1 cellular context compared by ENCODE assay signal in the genomic region with DNA sequence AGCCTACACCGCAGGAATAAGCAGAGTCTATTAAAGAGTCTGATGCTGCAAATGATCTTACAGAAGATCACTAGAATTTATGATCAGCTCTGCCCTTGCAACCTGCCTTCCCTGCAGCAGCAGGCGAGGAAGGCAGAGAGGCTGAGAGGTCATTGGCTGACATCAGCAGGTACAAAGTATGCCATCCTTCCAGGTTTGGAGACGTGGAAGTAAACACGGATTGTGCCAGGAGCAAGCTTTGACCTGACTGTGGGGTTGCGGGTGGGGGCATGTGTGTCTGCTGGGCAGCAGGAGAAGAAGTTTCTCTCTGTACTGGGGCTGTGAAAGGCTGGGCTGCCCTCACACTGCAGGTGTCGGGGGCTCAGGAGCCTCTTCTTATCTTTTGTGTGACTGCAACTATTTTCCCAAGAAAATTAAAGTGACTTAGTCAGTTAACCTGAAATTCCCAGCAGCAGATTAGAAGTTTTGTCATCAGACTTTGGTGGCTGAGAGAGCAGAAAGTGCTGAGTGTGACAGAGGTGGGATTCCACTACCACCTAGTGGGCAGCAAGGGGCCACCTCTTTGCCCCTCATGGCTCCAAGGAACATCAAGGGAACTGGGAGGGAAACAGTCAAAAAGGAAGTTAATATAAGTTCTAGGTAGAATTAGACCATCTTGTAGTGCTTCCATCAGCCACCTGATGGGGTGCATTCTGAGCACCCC.
A peak's percentile ranks its signal among the peaks of the same experiment; 100 is the strongest.
TF ChIP-seq lines count a peak whose summit lies in the region.

No MANE protein-coding gene starts in this region.

TF ChIP-seq in liver, 16 proteins besides CTCF, POLR2A, EP300 and RAD21 (continued from another document):
- TF ChIP-seq, protein P1, sequence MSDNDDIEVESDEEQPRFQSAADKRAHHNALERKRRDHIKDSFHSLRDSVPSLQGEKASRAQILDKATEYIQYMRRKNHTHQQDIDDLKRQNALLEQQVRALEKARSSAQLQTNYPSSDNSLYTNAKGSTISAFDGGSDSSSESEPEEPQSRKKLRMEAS (IDR thresholded peaks at IDR 0.05): peak; percentile 68
- no peak for TF ChIP-seq TAF1 (conservative IDR thresholded peaks at IDR 0.05)
- peak; percentile 71 to 88 for TF ChIP-seq JUND (IDR thresholded peaks at IDR 0.05)
- no peak for TF ChIP-seq GABPA (IDR thresholded peaks at IDR 0.05 in 1 of 2, conservative IDR thresholded peaks at IDR 0.05 in 1 of 2)
- peak in 1 of 2 donors; percentile 49 for TF ChIP-seq EGR1 (IDR thresholded peaks at IDR 0.05; ENCODE audit: low read depth in 2 of 2)
- TF ChIP-seq NR2F2 (IDR thresholded peaks at IDR 0.05): peak; percentile 47
- peak; percentile 62 for TF ChIP-seq HNF4G (IDR thresholded peaks at IDR 0.05)
- TF ChIP-seq REST (IDR thresholded peaks at IDR 0.05): peak; percentile 75
